ENCODE assay signal across 19 cellular contexts in the genomic region with DNA sequence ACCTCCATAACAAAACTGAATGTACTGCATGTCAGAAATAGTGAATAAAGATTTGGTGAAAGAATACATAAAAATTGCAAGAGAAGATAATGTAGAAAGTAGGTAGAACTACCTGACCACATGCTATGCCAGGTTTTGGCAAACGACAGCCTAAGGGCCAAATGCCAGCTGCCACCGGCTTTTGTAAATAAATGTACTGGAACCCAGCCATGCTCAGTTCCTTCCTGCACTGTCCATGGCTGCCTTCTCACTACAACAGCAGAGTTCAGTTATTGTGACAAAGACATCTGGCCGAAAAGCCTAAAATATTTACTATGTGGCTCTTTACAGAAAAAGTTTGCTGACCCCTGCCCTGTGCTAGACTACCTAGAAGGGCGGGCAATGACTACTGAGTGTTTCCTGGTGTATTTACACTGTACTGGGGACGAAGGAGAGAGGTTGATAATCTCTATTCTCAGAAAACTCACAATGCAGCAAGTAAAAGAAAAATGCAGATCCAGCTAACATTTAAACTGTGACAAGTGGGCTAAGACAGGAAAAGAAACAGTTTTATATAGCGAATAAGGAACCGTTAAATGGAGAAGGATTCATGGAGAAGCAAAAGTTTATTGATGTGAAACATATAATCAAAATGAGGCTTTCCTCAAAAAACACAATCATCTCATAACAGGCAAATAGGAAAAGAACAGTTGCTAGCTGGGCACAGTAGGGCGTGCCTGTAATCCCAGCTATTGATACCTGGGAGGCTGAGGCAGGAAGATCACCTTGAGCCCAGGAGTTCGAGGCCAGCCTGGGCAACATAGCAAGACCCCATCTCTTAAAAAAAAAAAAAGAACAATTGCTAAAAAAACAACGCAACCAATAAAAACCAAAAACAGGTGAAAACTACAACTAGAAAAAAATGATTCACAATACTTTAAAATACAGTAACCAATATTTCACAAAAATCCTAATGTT. TPM values are rescaled to one million over a fixed set of nuclear protein-coding genes. Genes with fewer than 3 reads are reported as not detected.
A peak's percentile ranks its signal among the peaks of the same experiment; 100 is the strongest.
DNase-seq lines count a peak whose midpoint lies in the region; ATAC-seq and TF ChIP-seq lines count a peak whose summit lies in the region.
"Had no signal": no experiment of that assay in that cellular context is flagged by ENCODE, and none has a peak within 500 bp of the region (broad histone marks: within the 10 kb centered on the region; RNA-seq: fewer than 3 reads in every experiment).

No MANE protein-coding gene starts in this region.

- H3K27ac Mint-ChIP-seq in WTC11 = no peak overlapping the region
- H3K27ac Mint-ChIP-seq in activated naive CD4-positive, alpha-beta T cell treated with anti-CD3 and anti-CD28 coated beads, Interleukin-2, amount 10 ng/mL, durations not matched to agents 7 days and 5 days = no peak overlapping the region
- H3K27ac Mint-ChIP-seq: activated CD4-positive, alpha-beta T cell treated with anti-CD3 and anti-CD28 coated beads for 36 hours; activated naive CD8-positive, alpha-beta T cell; endodermal cell; H9; T-helper 1 cell treated with Interleukin-12 subunit alpha and Interleukin-12 subunit beta and Interleukin-4 antibody, amounts not matched to agents 30 μg/mL and 1 μg/mL, for 36 hours had no signal

- H3K4me1 Mint-ChIP-seq in WTC11 = no peaks in the 10 kb centered on the region
- H3K4me1 Mint-ChIP-seq in activated naive CD4-positive, alpha-beta T cell treated with anti-CD3 and anti-CD28 coated beads, Interleukin-2, amount 10 ng/mL, durations not matched to agents 7 days and 5 days = no peaks in the 10 kb centered on the region
- H3K4me1 Mint-ChIP-seq: activated CD4-positive, alpha-beta T cell treated with anti-CD3 and anti-CD28 coated beads for 36 hours; endodermal cell; H9 had no signal

- no peak overlapping the region for H3K18ac ChIP-seq in neuronal stem cell (ENCODE audit: low read length)

- H3K9me3 Mint-ChIP-seq in WTC11 = no peaks in the 10 kb centered on the region
- no peaks in the 10 kb centered on the region for H3K9me3 Mint-ChIP-seq in activated naive CD4-positive, alpha-beta T cell treated with anti-CD3 and anti-CD28 coated beads, Interleukin-2, amount 10 ng/mL, durations not matched to agents 7 days and 5 days
- H3K9me3 Mint-ChIP-seq: endodermal cell; H9; T-helper 1 cell treated with Interleukin-12 subunit alpha and Interleukin-12 subunit beta and Interleukin-4 antibody, amounts not matched to agents 30 μg/mL and 1 μg/mL, for 36 hours had no signal

- no peak overlapping the region for H3K4me3 ChIP-seq in lower lobe of right lung
- H3K4me3 ChIP-seq in neuronal stem cell (ENCODE audit: low read length in 2 of 2) = no peak overlapping the region
- H3K4me3 ChIP-seq: upper lobe of left lung had no signal

- H2AK5ac ChIP-seq in neuronal stem cell (ENCODE audit: low read depth, low read length) = no peak overlapping the region

- no peak overlapping the region for H3K4me2 ChIP-seq in neuronal stem cell (ENCODE audit: insufficient read depth, low read length, poor library complexity, severe bottlenecking)

- no peak overlapping the region for H3K4ac ChIP-seq in neuronal stem cell (ENCODE audit: low read length)

- no peaks in the 10 kb centered on the region for H3K9me3 ChIP-seq in lower lobe of right lung
- H3K9me3 ChIP-seq in neuronal stem cell (replicated peaks in 1 of 2; ENCODE audit: control insufficient read depth in 2 of 2, insufficient read depth in 1 of 2, low read depth in 1 of 2, low read length in 2 of 2) = no peaks in the 10 kb centered on the region
- H3K9me3 ChIP-seq: neutrophil, upper lobe of left lung had no signal

- H4K91ac ChIP-seq in neuronal stem cell (ENCODE audit: low read depth, low read length, poor library complexity) = no peak overlapping the region

- no peak overlapping the region for H2BK15ac ChIP-seq in neuronal stem cell (ENCODE audit: low read length)

- no CpG with 5 or more reads among the region's 10 CpGs for WGBS in neuronal stem cell (ENCODE audit: extremely low coverage in 2 of 2, insufficient read length in 2 of 2, insufficient replicate concordance in 1 of 2), 2 donors

- H3K36me3 ChIP-seq in lower lobe of right lung = peaks cover 96% of the 10 kb centered on the region
- H3K36me3 ChIP-seq in neuronal stem cell (replicated peaks in 1 of 2; ENCODE audit: control insufficient read depth in 2 of 2, insufficient read depth in 2 of 2, low read length in 2 of 2) = peaks cover 18 to 95% of the 10 kb centered on the region in 2 donors

- no peak overlapping the region for H3K9ac ChIP-seq in neuronal stem cell (ENCODE audit: low read depth, low read length, poor library complexity)

- H3K27ac ChIP-seq in lower lobe of right lung (no peak overlapping the region), neuronal stem cell (replicated peaks; ENCODE audit: low read length) (no peak overlapping the region)
- H3K27ac ChIP-seq: neutrophil had no signal

- DNase-seq in COLO668 (lab: John Stamatoyannopoulos, UW; ENCODE audit: unreplicated experiment) (peak; percentile 15), NCI-H1092 (lab: John Stamatoyannopoulos, UW) (peak; percentile 23), WTC11 (ENCODE audit: low spot score) (no peak), lower lobe of right lung (peak; percentile 64), neuronal stem cell (ENCODE audit: low spot score) (no peak)
- DNase-seq in activated CD4-positive, alpha-beta T cell treated with anti-CD3 and anti-CD28 coated beads for 1 hour = no peak
- no peak for DNase-seq in activated CD4-positive, CD25-positive, alpha-beta regulatory T cell treated with anti-CD3 and anti-CD28 coated beads, Interleukin-2, amount 50 U/mL, for 72 hours
- no peak for DNase-seq in activated naive CD4-positive, alpha-beta T cell treated with anti-CD3 and anti-CD28 coated beads, Interleukin-2, amount 10 ng/mL, durations not matched to agents 7 days and 5 days
- DNase-seq: activated CD4-positive, alpha-beta T cell treated with anti-CD3 and anti-CD28 coated beads for 36 hours; endodermal cell; H9; mesendoderm; NCI-H1048; NCI-H526; stimulated activated CD4-positive, alpha-beta T cell treated with anti-CD3 and anti-CD28 coated beads, Interleukin-4, amount 100 ng/mL, for 1 hour had no signal

- peaks cover 61% of the 10 kb centered on the region for H3K36me3 Mint-ChIP-seq in WTC11
- H3K36me3 Mint-ChIP-seq in activated naive CD4-positive, alpha-beta T cell treated with anti-CD3 and anti-CD28 coated beads, Interleukin-2, amount 10 ng/mL, durations not matched to agents 7 days and 5 days = peaks cover 37% of the 10 kb centered on the region

- peaks cover 8% of the 10 kb centered on the region for H3K4me1 ChIP-seq in lower lobe of right lung
- no peaks in the 10 kb centered on the region for H3K4me1 ChIP-seq in neuronal stem cell (ENCODE audit: control insufficient read depth in 2 of 2, insufficient read depth in 1 of 2, low read depth in 1 of 2, low read length in 2 of 2)

- H3K79me1 ChIP-seq in neuronal stem cell (ENCODE audit: low read depth, low read length) = no peaks in the 10 kb centered on the region

- ATAC-seq in WTC11 (no peak), lower lobe of right lung (peak; percentile 61 to 71)
- ATAC-seq: activated CD4-positive, alpha-beta T cell treated with anti-CD3 and anti-CD28 coated beads for 36 hours had no signal

- no peak overlapping the region for H3K14ac ChIP-seq in neuronal stem cell (ENCODE audit: low read length)

- H3K27me3 ChIP-seq in lower lobe of right lung (ENCODE audit: low read depth) (no peaks in the 10 kb centered on the region), neuronal stem cell (ENCODE audit: control insufficient read depth in 3 of 3, insufficient read depth in 3 of 3, low read depth in 1 of 3, low read length in 3 of 3) (no peaks in the 10 kb centered on the region)
- H3K27me3 ChIP-seq: neutrophil, upper lobe of left lung had no signal

- H2BK12ac ChIP-seq in neuronal stem cell (ENCODE audit: low read length) = no peak overlapping the region

- H3K23ac ChIP-seq in neuronal stem cell (ENCODE audit: low read depth, low read length, poor library complexity) = no peak overlapping the region

- POLR2A ChIA-PET in WTC11 (lab: Charles Lee) = no interaction called here

- H2AFZ ChIP-seq in neuronal stem cell (ENCODE audit: low read length) = no peak overlapping the region

- no peak overlapping the region for H2BK120ac ChIP-seq in neuronal stem cell (ENCODE audit: low read depth, low read length)

- CTCF ChIA-PET in WTC11 (lab: Charles Lee) = interaction anchor here (1.2 kb wide), 1 partner anchor 18 kb away, joined by 3 read pairs; no protein-coding TSS in a partner anchor
- CTCF ChIA-PET in activated naive CD4-positive, alpha-beta T cell treated with anti-CD3 and anti-CD28 coated beads, Interleukin-2, amount 10 ng/mL, durations not matched to agents 7 days and 5 days (lab: Charles Lee) = no interaction called here

- TF ChIP-seq CTCF in WTC11 (IDR thresholded peaks at IDR 0.05) (no peak), lower lobe of right lung (IDR thresholded peaks at IDR 0.05) (no peak)

- H2BK5ac ChIP-seq in neuronal stem cell (ENCODE audit: low read length) = no peak overlapping the region

- no peak overlapping the region for H3K4me3 Mint-ChIP-seq in WTC11
- H3K4me3 Mint-ChIP-seq in activated naive CD4-positive, alpha-beta T cell treated with anti-CD3 and anti-CD28 coated beads, Interleukin-2, amount 10 ng/mL, durations not matched to agents 7 days and 5 days = no peak overlapping the region
- H3K4me3 Mint-ChIP-seq: activated CD4-positive, alpha-beta T cell treated with anti-CD3 and anti-CD28 coated beads for 36 hours; activated naive CD8-positive, alpha-beta T cell; endodermal cell; H9; T-helper 1 cell treated with Interleukin-12 subunit alpha and Interleukin-12 subunit beta and Interleukin-4 antibody, amounts not matched to agents 30 μg/mL and 1 μg/mL, for 36 hours had no signal

- no peak overlapping the region for H4K8ac ChIP-seq in neuronal stem cell (ENCODE audit: low read depth, low read length)

- intact Hi-C loops in lower lobe of right lung (cut with DNase I) = no loop called here

- H3K27me3 Mint-ChIP-seq in WTC11 (ENCODE audit: low read depth) = no peaks in the 10 kb centered on the region
- no peaks in the 10 kb centered on the region for H3K27me3 Mint-ChIP-seq in activated naive CD4-positive, alpha-beta T cell treated with anti-CD3 and anti-CD28 coated beads, Interleukin-2, amount 10 ng/mL, durations not matched to agents 7 days and 5 days
- H3K27me3 Mint-ChIP-seq: activated CD4-positive, alpha-beta T cell treated with anti-CD3 and anti-CD28 coated beads for 36 hours; activated naive CD8-positive, alpha-beta T cell had no signal

TF ChIP-seq in WTC11, 78 proteins besides CTCF, POLR2A, EP300 and RAD21 (continues in another document):
- TF ChIP-seq EMX1 (CRISPR knock-in tag; IDR thresholded peaks at IDR 0.05) = no peak
- no peak for TF ChIP-seq HMGA2 (CRISPR knock-in tag; IDR thresholded peaks at IDR 0.05)

RNA-seq across cellular contexts. Expression of gene KIN, which starts 13.7 kb away (rescaled TPM):
- total RNA-seq in WTC11 (2021) = 13.1 to 17.9 TPM (median 13.5 TPM) in 3 replicates
- 13.7 TPM for total RNA-seq in lower lobe of right lung
- 18.2 TPM for polyA plus RNA-seq in neuronal stem cell (2013, experiment 1 of 2)
- polyA plus RNA-seq in neuronal stem cell (2013, experiment 2 of 2) = 18.0 TPM

RNA-seq across cellular contexts. Expression of gene ATP5F1C, which starts 13.9 kb away (rescaled TPM):
- 262 to 288 TPM (median 270 TPM) in 3 replicates for total RNA-seq in WTC11 (2021)
- 183 TPM for total RNA-seq in lower lobe of right lung
- 354 TPM for polyA plus RNA-seq in neuronal stem cell (2013, experiment 1 of 2)
- 363 TPM for polyA plus RNA-seq in neuronal stem cell (2013, experiment 2 of 2)

RNA-seq across cellular contexts. Expression of gene TAF3, which starts 44.2 kb away (rescaled TPM):
- total RNA-seq in WTC11 (2021) (8.0 to 8.9 TPM (median 8.1 TPM) in 3 replicates), lower lobe of right lung (10.8 TPM)
- 12.7 TPM for polyA plus RNA-seq in neuronal stem cell (2013, experiment 1 of 2)
- 13.1 TPM for polyA plus RNA-seq in neuronal stem cell (2013, experiment 2 of 2)

Comparison
In these comparisons a context has a peak if more than half of its experiments do, and no peak if none do; other contexts are left out.
1. DNase-seq: peak in COLO668 (single experiment), NCI-H1092 (single experiment) and lower lobe of right lung (single experiment); none in WTC11 (single experiment), activated CD4-positive, alpha-beta T cell treated with anti-CD3 and anti-CD28 coated beads for 1 hour (single experiment), activated CD4-positive, CD25-positive, alpha-beta regulatory T cell treated with anti-CD3 and anti-CD28 coated beads, Interleukin-2, amount 50 U/mL, for 72 hours (single experiment), activated naive CD4-positive, alpha-beta T cell treated with anti-CD3 and anti-CD28 coated beads, Interleukin-2, amount 10 ng/mL, durations not matched to agents 7 days and 5 days (single experiment) and neuronal stem cell (single experiment).